ENCODE assay signal across 23 cellular contexts in genomic region chr2:51027442-51027841, GRCh38. TPM values are rescaled to one million over a fixed set of nuclear protein-coding genes. Genes with fewer than 3 reads are reported as not detected.
"Had no signal": no experiment of that assay in that cellular context is flagged by ENCODE, and none has a peak within 500 bp of the region (broad histone marks: within the 10 kb centered on the region; RNA-seq: fewer than 3 reads in every experiment).

No MANE protein-coding gene starts in this region.

- H3K36me3 ChIP-seq: brain microvascular endothelial cell, gastroesophageal sphincter, heart left ventricle, left ventricle myocardium inferior had no signal

- H3K27me3 ChIP-seq: brain microvascular endothelial cell had no signal

- H3K9me3 ChIP-seq: left ventricle myocardium inferior had no signal

- DNase-seq: activated CD4-positive, alpha-beta T cell treated with anti-CD3 and anti-CD28 coated beads for 1 hour; activated CD8-positive, alpha-beta memory T cell treated with anti-CD3 and anti-CD28 coated beads for 24 hours; activated CD8-positive, alpha-beta memory T cell treated with anti-CD3 and anti-CD28 coated beads, Interleukin-2, amount 50 U/mL, for 48 hours; activated effector memory CD4-positive, alpha-beta T cell treated with Interleukin-2 at 50 U/mL for 16 hours; activated naive CD4-positive, alpha-beta T cell treated with anti-CD3 and anti-CD28 coated beads, Interleukin-2, amount 10 ng/mL, durations not matched to agents 7 days and 5 days; activated naive CD8-positive, alpha-beta T cell treated with anti-CD3 and anti-CD28 coated beads, Interleukin-2, amount 50 U/mL, for 24 hours; activated T-cell treated with anti-CD3 and anti-CD28 coated beads, Interleukin-2, amount 50 U/mL, for 48 hours; aorta; brain microvascular endothelial cell; effector CD8-positive, alpha-beta T cell; left ventricle myocardium inferior; mesenchymal stem cell; naive thymus-derived CD8-positive, alpha-beta T cell; retina; stimulated activated CD4-positive, alpha-beta T cell treated with anti-CD3 and anti-CD28 coated beads, Interleukin-12 subunit alpha, Interleukin-12 subunit beta, amount 100 ng/mL, for 4 hours; stimulated activated CD4-positive, alpha-beta T cell treated with anti-CD3 and anti-CD28 coated beads, Interleukin-1b, Interleukin-23, amount 100 ng/mL, for 48 hours; stimulated activated CD8-positive, alpha-beta memory T cell treated with anti-CD3 and anti-CD28 coated beads, Interleukin-4, amount 100 ng/mL, for 48 hours; trophoblast cell had no signal

- H3K27ac ChIP-seq: brain microvascular endothelial cell, gastroesophageal sphincter, heart left ventricle, left ventricle myocardium inferior, VCaP had no signal

- H3K4me3 ChIP-seq: heart left ventricle had no signal

- H3K4me1 ChIP-seq: heart left ventricle, left ventricle myocardium inferior had no signal

RNA-seq across cellular contexts. Expression of gene NRXN1, which starts 4.5 kb away (rescaled TPM):
- total RNA-seq: kidney epithelial cell; naive thymus-derived CD8-positive, alpha-beta T cell; T-helper 1 cell treated with Interleukin-12 subunit alpha and Interleukin-12 subunit beta and Interleukin-4 antibody, amounts not matched to agents 30 ng/mL and 1 ng/mL, for 36 hours had no signal
- polyA plus RNA-seq: aorta; naive thymus-derived CD8-positive, alpha-beta T cell had no signal
